26 cellular contexts compared by ENCODE assay signal in the genomic region with DNA sequence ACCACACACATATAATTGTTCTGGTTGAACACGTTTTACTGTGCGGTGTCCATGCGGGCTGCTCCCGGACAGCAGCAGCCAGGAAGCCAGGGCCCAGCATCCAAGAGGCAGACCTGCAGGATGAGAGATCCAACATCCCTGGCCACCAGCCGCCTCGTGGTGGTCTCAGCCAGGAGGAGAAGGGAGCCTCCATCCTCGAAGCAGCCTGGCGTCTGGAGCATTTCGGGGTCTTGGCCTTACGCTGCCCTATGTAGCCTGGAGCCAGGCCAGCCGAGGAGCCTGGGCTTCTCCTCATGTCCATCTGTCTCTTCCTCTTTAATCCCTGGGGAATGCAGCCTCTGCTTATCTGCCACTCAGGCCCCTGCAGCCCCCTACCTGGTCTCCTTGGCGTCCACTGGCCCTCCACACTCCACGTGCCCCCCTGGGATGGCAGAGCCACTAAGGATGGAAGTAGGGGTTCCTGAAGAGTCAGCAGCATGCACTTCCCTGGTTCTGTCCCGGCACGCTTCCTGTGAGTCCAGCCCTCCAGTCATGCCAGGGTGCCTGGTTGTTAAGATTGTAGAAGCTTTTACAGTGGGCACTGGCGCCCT.
DNase-seq lines count a peak whose midpoint lies in the region; ATAC-seq and TF ChIP-seq lines count a peak whose summit lies in the region.
"Had no signal": no experiment of that assay in that cellular context is flagged by ENCODE, and none has a peak within 500 bp of the region (broad histone marks: within the 10 kb centered on the region; RNA-seq: fewer than 3 reads in every experiment).

No MANE protein-coding gene starts in this region.

- H2AFZ ChIP-seq in osteoblast (ENCODE audit: low read length) (no peak overlapping the region), PC-9 (no peak overlapping the region)

- H3K4me3 ChIP-seq in osteoblast (ENCODE audit: insufficient read depth, low read length) (no peak overlapping the region), lower lobe of right lung (no peak overlapping the region), PC-9 (no peak overlapping the region)
- H3K4me3 ChIP-seq: GM12878, Peyer's patch had no signal

- peak; percentile 44 for DNase-seq in activated effector memory CD4-positive, alpha-beta T cell treated with anti-CD3 and anti-CD28 coated beads, Interleukin-2, amount 50 U/mL, for 16 hours
- no peak for DNase-seq in activated effector memory CD4-positive, alpha-beta T cell treated with Interleukin-2 at 50 U/mL for 16 hours
- no peak for DNase-seq in central memory CD8-positive, alpha-beta T cell (ENCODE audit: low spot score in 2 of 2)
- DNase-seq in osteoblast (ENCODE audit: insufficient read length, low spot score, missing footprints) (peak; percentile 29), type B pancreatic cell (ENCODE audit: extremely low spot score, unreplicated experiment) (no peak), lower lobe of right lung (no peak), PC-9 (no peak)
- DNase-seq: CD8-positive, alpha-beta T cell; EL; GDM1; GOT3; Karpas-422; NCI-H1092; NCI-H1417 treated with DMSO at 0.1 percent for 48 hours; NCI-H1694 treated with DMSO at 0.1 percent for 48 hours; NCI-H2081; NCI-H69; SIG-M5 had no signal

- H3K4me2 ChIP-seq in osteoblast (ENCODE audit: insufficient read depth, low read length), result no peak overlapping the region
- H3K4me2 ChIP-seq in PC-9, result no peak overlapping the region

- H3K4me3 Mint-ChIP-seq in central memory CD8-positive, alpha-beta T cell, result no peak overlapping the region
- H3K4me3 Mint-ChIP-seq in type B pancreatic cell, result no peak overlapping the region
- H3K4me3 Mint-ChIP-seq: B cell; CD8-positive, alpha-beta T cell had no signal

- H3F3A ChIP-seq in PC-9 (ENCODE audit: insufficient read depth, low read depth), result no peaks in the 10 kb centered on the region

- TF ChIP-seq CTCF in osteoblast (IDR thresholded peaks at IDR 0.05; ENCODE audit: extremely low read depth, low read depth, low read length), result no peak
- TF ChIP-seq CTCF in type B pancreatic cell (conservative IDR thresholded peaks at IDR 0.05), result no peak
- TF ChIP-seq CTCF in lower lobe of right lung (IDR thresholded peaks at IDR 0.05), result no peak
- no peak for TF ChIP-seq CTCF in PC-9 (conservative IDR thresholded peaks at IDR 0.05)

- H3K27ac ChIP-seq in osteoblast (ENCODE audit: low read depth, low read length) (no peak overlapping the region), lower lobe of right lung (no peak overlapping the region), PC-9 (no peak overlapping the region)
- H3K27ac ChIP-seq: 22Rv1, C4-2B, Peyer's patch had no signal

- ATAC-seq in central memory CD8-positive, alpha-beta T cell (replicated peaks; ENCODE audit: extremely low read depth, poor library complexity, severe bottlenecking), result no peak
- no peak for ATAC-seq in HG03095 (IDR thresholded peaks at IDR 0.05; ENCODE audit: unreplicated experiment)
- ATAC-seq in lower lobe of right lung, result no peak
- ATAC-seq: CD8-positive, alpha-beta T cell; GM12878; HCT116 had no signal

- H3K36me3 ChIP-seq in osteoblast (ENCODE audit: insufficient read depth, low read length), result no peaks in the 10 kb centered on the region
- peaks cover 14% of the 10 kb centered on the region for H3K36me3 ChIP-seq in lower lobe of right lung
- H3K36me3 ChIP-seq in PC-9 (ENCODE audit: low read depth), result no peaks in the 10 kb centered on the region

- POLR2A ChIA-PET in PC-9 (lab: Charles Lee; ENCODE audit: unreplicated experiment), result no interaction called here

- H3K27me3 ChIP-seq in osteoblast (ENCODE audit: insufficient read depth, low read length) (no peaks in the 10 kb centered on the region), lower lobe of right lung (ENCODE audit: low read depth) (no peaks in the 10 kb centered on the region), PC-9 (ENCODE audit: insufficient read depth, low read depth) (no peaks in the 10 kb centered on the region)
- H3K27me3 ChIP-seq: Peyer's patch had no signal

- H3K79me2 ChIP-seq in osteoblast (ENCODE audit: insufficient read depth, low read length) (no peaks in the 10 kb centered on the region), PC-9 (ENCODE audit: low read depth) (no peaks in the 10 kb centered on the region)

- CTCF ChIA-PET in PC-9 (lab: Charles Lee), result no interaction called here

- no TSS peak for BruUV-seq in PC-9 (replicated peaks; lab: Mats Ljungman, UMichigan)

- no peaks in the 10 kb centered on the region for H3K9me3 ChIP-seq in osteoblast (ENCODE audit: low read depth, low read length)
- H3K9me3 ChIP-seq in lower lobe of right lung, result no peaks in the 10 kb centered on the region
- no peaks in the 10 kb centered on the region for H3K9me3 ChIP-seq in PC-9 (ENCODE audit: insufficient read depth, low read depth)
- H3K9me3 ChIP-seq: Caco-2, Peyer's patch had no signal

- H4K20me1 ChIP-seq in osteoblast (ENCODE audit: insufficient read depth, low read length) (peaks cover 47% of the 10 kb centered on the region), PC-9 (ENCODE audit: insufficient read depth) (peaks cover 25% of the 10 kb centered on the region)

- H3K9me2 ChIP-seq in PC-9 (ENCODE audit: insufficient read depth), result no peaks in the 10 kb centered on the region

- peaks cover 11% of the 10 kb centered on the region for H3K36me3 Mint-ChIP-seq in central memory CD8-positive, alpha-beta T cell (ENCODE audit: insufficient read depth)
- peaks cover 5% of the 10 kb centered on the region for H3K36me3 Mint-ChIP-seq in type B pancreatic cell

- intact Hi-C loops in lower lobe of right lung (cut with DNase I) (no loop called here), PC-9 (cut with micrococcal nuclease; ENCODE audit: unreplicated experiment) (no loop called here)

- peaks cover 30% of the 10 kb centered on the region for H3K4me1 Mint-ChIP-seq in central memory CD8-positive, alpha-beta T cell
- peaks cover 22% of the 10 kb centered on the region for H3K4me1 Mint-ChIP-seq in type B pancreatic cell (ENCODE audit: unreplicated experiment)

- no peaks in the 10 kb centered on the region for H3K27me3 Mint-ChIP-seq in central memory CD8-positive, alpha-beta T cell
- H3K27me3 Mint-ChIP-seq in type B pancreatic cell, result no peaks in the 10 kb centered on the region
- H3K27me3 Mint-ChIP-seq: B cell had no signal

- no peaks in the 10 kb centered on the region for H3K9me3 Mint-ChIP-seq in central memory CD8-positive, alpha-beta T cell
- H3K9me3 Mint-ChIP-seq in type B pancreatic cell, result no peaks in the 10 kb centered on the region
- H3K9me3 Mint-ChIP-seq: CD8-positive, alpha-beta T cell had no signal

- peak overlapping the region; percentile 25 for H3K27ac Mint-ChIP-seq in central memory CD8-positive, alpha-beta T cell (ENCODE audit: low read depth)
- peak overlapping the region; percentile 36 for H3K27ac Mint-ChIP-seq in type B pancreatic cell
- H3K27ac Mint-ChIP-seq: B cell; CD8-positive, alpha-beta T cell had no signal

- peaks cover 11% of the 10 kb centered on the region for H3K4me1 ChIP-seq in osteoblast (ENCODE audit: insufficient read depth, low read length)
- H3K4me1 ChIP-seq in lower lobe of right lung, result peaks cover 6% of the 10 kb centered on the region
- H3K4me1 ChIP-seq in PC-9 (replicated peaks; ENCODE audit: insufficient read depth), result no peaks in the 10 kb centered on the region
- H3K4me1 ChIP-seq: Caco-2, Peyer's patch had no signal

Comparison
In these comparisons a context has a peak if more than half of its experiments do, and no peak if none do; other contexts are left out.
1. DNase-seq: peak in activated effector memory CD4-positive, alpha-beta T cell treated with anti-CD3 and anti-CD28 coated beads, Interleukin-2, amount 50 U/mL, for 16 hours (single experiment) and osteoblast (single experiment); none in activated effector memory CD4-positive, alpha-beta T cell treated with Interleukin-2 at 50 U/mL for 16 hours (single experiment), central memory CD8-positive, alpha-beta T cell (0 of 2), type B pancreatic cell (single experiment), lower lobe of right lung (single experiment) and PC-9 (0 of 2).